In genomic region chr1:3156936-3157335, GRCh38 we compare ENCODE assay signal across 15 cellular contexts.
"Had no signal": no experiment of that assay in that cellular context is flagged by ENCODE, and none has a peak within 500 bp of the region (broad histone marks: within the 10 kb centered on the region; RNA-seq: fewer than 3 reads in every experiment).

No MANE protein-coding gene starts in this region.

- H3K4me3 ChIP-seq: breast epithelium, hepatocyte, mucosa of descending colon, prostate gland, sigmoid colon had no signal

- DNase-seq: activated CD4-positive, alpha-beta T cell treated with anti-CD3 and anti-CD28 coated beads, Interleukin-2, amount 50 U/mL, for 4 hours; activated CD8-positive, alpha-beta memory T cell treated with anti-CD3 and anti-CD28 coated beads, Interleukin-2, amount 10 ng/mL, durations not matched to agents 7 days and 5 days; activated effector memory CD4-positive, alpha-beta T cell treated with anti-CD3 and anti-CD28 coated beads, Interleukin-2, amount 50 U/mL, for 16 hours; activated T-cell treated with anti-CD3 and anti-CD28 coated beads, Interleukin-2, amount 50 U/mL, for 24 hours; effector CD4-positive, alpha-beta T cell; foreskin melanocyte; kidney glomerular epithelial cell; mammary epithelial cell; mucosa of descending colon; naive thymus-derived CD8-positive, alpha-beta T cell; sigmoid colon; stimulated activated naive CD4-positive, alpha-beta T cell had no signal

- H3K9me3 ChIP-seq: breast epithelium, mucosa of descending colon, prostate gland, sigmoid colon had no signal

- H3K27me3 ChIP-seq: hepatocyte had no signal

- H3K27ac ChIP-seq: breast epithelium, hepatocyte, prostate gland, sigmoid colon had no signal

- H3K4me1 ChIP-seq: breast epithelium, prostate gland, sigmoid colon had no signal

- H3K36me3 ChIP-seq: breast epithelium, prostate gland, sigmoid colon had no signal

- ATAC-seq: activated CD8-positive, alpha-beta memory T cell treated with anti-CD3 and anti-CD28 coated beads, Interleukin-2, amount 10 ng/mL, durations not matched to agents 7 days and 5 days; mucosa of descending colon; naive thymus-derived CD8-positive, alpha-beta T cell had no signal
